In the genomic region with DNA sequence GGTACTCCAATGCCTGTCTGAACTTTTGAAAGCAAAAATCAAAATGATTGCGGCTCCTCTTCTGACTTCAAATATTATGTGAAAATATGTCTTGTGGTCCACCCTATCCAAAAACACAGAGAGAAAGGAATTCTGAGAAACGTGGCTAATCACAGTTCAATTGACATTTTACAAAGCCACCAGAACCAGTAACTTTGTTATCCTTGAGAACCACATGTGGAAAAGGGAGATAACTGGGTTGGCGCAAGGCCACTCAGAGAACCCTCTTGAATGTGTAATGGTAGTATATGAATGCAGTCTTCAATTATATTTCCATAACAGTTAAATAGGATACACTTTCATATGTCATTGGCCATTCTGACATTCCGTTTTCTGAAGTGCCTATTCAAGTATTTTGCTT, we compare ENCODE assay signal across 29 cellular contexts.
"Had no signal": no experiment of that assay in that cellular context is flagged by ENCODE, and none has a peak within 500 bp of the region (broad histone marks: within the 10 kb centered on the region; RNA-seq: fewer than 3 reads in every experiment).

No MANE protein-coding gene starts in this region.

- H3K36me3 Mint-ChIP-seq: activated CD8-positive, alpha-beta memory T cell treated with anti-CD3 and anti-CD28 coated beads, Interleukin-2, amount 10 ng/mL, durations not matched to agents 7 days and 5 days; activated naive CD8-positive, alpha-beta T cell treated with anti-CD3 and anti-CD28 coated beads for 36 hours had no signal

- H3K27me3 Mint-ChIP-seq: activated B cell treated with CpG ODN at 0.5 μM for 24 hours; activated CD4-positive, alpha-beta memory T cell treated with anti-CD3 and anti-CD28 coated beads, Interleukin-2, amount 10 ng/mL, durations not matched to agents 7 days and 5 days; activated CD8-positive, alpha-beta memory T cell treated with anti-CD3 and anti-CD28 coated beads, Interleukin-2, amount 10 ng/mL, durations not matched to agents 7 days and 5 days; activated naive CD8-positive, alpha-beta T cell treated with anti-CD3 and anti-CD28 coated beads for 36 hours had no signal

- DNase-seq: activated B cell treated with CpG ODN at 0.5 μM for 24 hours; activated CD4-positive, alpha-beta memory T cell treated with anti-CD3 and anti-CD28 coated beads, Interleukin-2, amount 10 ng/mL, durations not matched to agents 7 days and 5 days; activated CD4-positive, alpha-beta T cell treated with anti-CD3 and anti-CD28 coated beads for 4 hours; activated CD4-positive, alpha-beta T cell treated with anti-CD3 and anti-CD28 coated beads, Interleukin-2, amount 50 U/mL, for 1 hour; activated CD4-positive, CD25-positive, alpha-beta regulatory T cell treated with anti-CD3 and anti-CD28 coated beads, Interleukin-2, amount 50 U/mL, for 72 hours; activated CD8-positive, alpha-beta memory T cell treated with anti-CD3 and anti-CD28 coated beads for 24 hours; activated CD8-positive, alpha-beta memory T cell treated with anti-CD3 and anti-CD28 coated beads, Interleukin-2, amount 10 ng/mL, durations not matched to agents 7 days and 5 days; activated CD8-positive, alpha-beta memory T cell treated with anti-CD3 and anti-CD28 coated beads, Interleukin-2, amount 50 U/mL, for 48 hours; activated effector memory CD4-positive, alpha-beta T cell treated with anti-CD3 and anti-CD28 coated beads, Interleukin-2, amount 50 U/mL, for 16 hours; activated naive CD4-positive, alpha-beta T cell; activated naive CD4-positive, alpha-beta T cell treated with anti-CD3 and anti-CD28 coated beads, Interleukin-2, amount 50 U/mL, for 16 hours; activated naive CD8-positive, alpha-beta T cell treated with anti-CD3 and anti-CD28 coated beads for 36 hours; activated T-cell treated with anti-CD3 and anti-CD28 coated beads, Interleukin-2, amount 50 U/mL, for 48 hours; amniotic stem cell; aorta; brain microvascular endothelial cell; central memory CD4-positive, alpha-beta T cell; NCI-H1105; NCI-H1417 treated with DMSO at 0.1 percent for 48 hours; NCI-H187 treated with DMSO at 0.1 percent for 48 hours; NCI-H2081; NCI-H345; NCI-H524 treated with DMSO at 0.1 percent for 48 hours; PC-9; SIG-M5; SW 1271; T-helper 1 cell; T-helper 2 cell; T-helper 9 cell had no signal

- H3K4me1 Mint-ChIP-seq: activated B cell treated with CpG ODN at 0.5 μM for 24 hours; activated CD4-positive, alpha-beta memory T cell treated with anti-CD3 and anti-CD28 coated beads, Interleukin-2, amount 10 ng/mL, durations not matched to agents 7 days and 5 days; activated CD8-positive, alpha-beta memory T cell treated with anti-CD3 and anti-CD28 coated beads, Interleukin-2, amount 10 ng/mL, durations not matched to agents 7 days and 5 days; activated naive CD8-positive, alpha-beta T cell treated with anti-CD3 and anti-CD28 coated beads for 36 hours had no signal

- H3K27ac Mint-ChIP-seq: activated B cell treated with CpG ODN at 0.5 μM for 24 hours; activated CD4-positive, alpha-beta memory T cell treated with anti-CD3 and anti-CD28 coated beads, Interleukin-2, amount 10 ng/mL, durations not matched to agents 7 days and 5 days; activated CD8-positive, alpha-beta memory T cell treated with anti-CD3 and anti-CD28 coated beads, Interleukin-2, amount 10 ng/mL, durations not matched to agents 7 days and 5 days; activated naive CD8-positive, alpha-beta T cell treated with anti-CD3 and anti-CD28 coated beads for 36 hours had no signal

- H3K4me3 Mint-ChIP-seq: activated B cell treated with CpG ODN at 0.5 μM for 24 hours; activated CD4-positive, alpha-beta memory T cell treated with anti-CD3 and anti-CD28 coated beads, Interleukin-2, amount 10 ng/mL, durations not matched to agents 7 days and 5 days; activated CD8-positive, alpha-beta memory T cell treated with anti-CD3 and anti-CD28 coated beads, Interleukin-2, amount 10 ng/mL, durations not matched to agents 7 days and 5 days; activated naive CD8-positive, alpha-beta T cell treated with anti-CD3 and anti-CD28 coated beads for 36 hours had no signal
